1 cellular context compared by ENCODE assay signal in genomic region chr18:9916067-9916684, GRCh38.
TF ChIP-seq lines count a peak whose summit lies in the region.

No MANE protein-coding gene starts in this region.

TF ChIP-seq in H1, 55 proteins besides CTCF, POLR2A, EP300 and RAD21 (continued from another document):
- TF ChIP-seq KDM4A (IDR thresholded peaks at IDR 0.05; ENCODE audit: low read depth, low read length, severe bottlenecking) = no peak
- TF ChIP-seq TCF12 (IDR thresholded peaks at IDR 0.05; ENCODE audit: low read depth, low read length) = no peak
- TF ChIP-seq RBBP5 (IDR thresholded peaks at IDR 0.05; ENCODE audit: borderline replicate concordance, low read depth, low read length) = no peak
- TF ChIP-seq CHD7 (IDR thresholded peaks at IDR 0.05; ENCODE audit: insufficient replicate concordance, low read length) = no peak
- TF ChIP-seq RXRA (IDR thresholded peaks at IDR 0.05; ENCODE audit: insufficient read depth, low read depth, low read length) = no peak
